19 cellular contexts compared by ENCODE assay signal in genomic region chr15:23033979-23034378, GRCh38.
"Had no signal": no experiment of that assay in that cellular context is flagged by ENCODE, and none has a peak within 500 bp of the region (broad histone marks: within the 10 kb centered on the region; RNA-seq: fewer than 3 reads in every experiment).

No MANE protein-coding gene starts in this region.

- ATAC-seq: left colon; naive thymus-derived CD4-positive, alpha-beta T cell; psoas muscle; stimulated activated memory B cell treated with anti-CD40 and anti-IgM and Interleukin-4, amounts not matched to agents 10 μg/mL and 1 μg/mL and 100 μg/mL, for 72 hours; upper lobe of right lung had no signal

- H3K27ac ChIP-seq: hepatocyte, psoas muscle, right lobe of liver, testis, tibial nerve, upper lobe of right lung, vagina had no signal

- H3K27me3 ChIP-seq: hepatocyte, right lobe of liver, testis, tibial nerve, upper lobe of right lung, vagina had no signal

- H3K4me2 ChIP-seq: hepatocyte had no signal

- H3K4me3 ChIP-seq: hepatocyte, psoas muscle, right lobe of liver, testis, tibial nerve, upper lobe of right lung, vagina had no signal

- DNase-seq: effector CD4-positive, alpha-beta T cell; endodermal cell; erythroblast; foreskin melanocyte; kidney; left colon; naive thymus-derived CD4-positive, alpha-beta T cell; nephron progenitor cell; psoas muscle; retina; right lobe of liver; stimulated activated CD4-positive, alpha-beta T cell treated with anti-CD3 and anti-CD28 coated beads, Interleukin-4, amount 100 ng/mL, for 1 hour; stimulated activated CD8-positive, alpha-beta memory T cell treated with anti-CD3 and anti-CD28 coated beads, Interleukin-4, amount 100 ng/mL, for 48 hours; testis; upper lobe of right lung had no signal
